24 cellular contexts compared by ENCODE assay signal in genomic region chr2:33704352-33704751, GRCh38.
DNase-seq lines count a peak whose midpoint lies in the region; ATAC-seq and TF ChIP-seq lines count a peak whose summit lies in the region.
"Had no signal": no experiment of that assay in that cellular context is flagged by ENCODE, and none has a peak within 500 bp of the region (broad histone marks: within the 10 kb centered on the region; RNA-seq: fewer than 3 reads in every experiment).

No MANE protein-coding gene starts in this region.

- peak overlapping the region; percentile 53 for H3K4me2 ChIP-seq in GM23338

- H2AFZ ChIP-seq in GM23338 = peak overlapping the region; percentile 3; the same call in 1 of the 2 replicates

- H3K36me3 Mint-ChIP-seq in GM23338 (ENCODE audit: low read depth) (no peaks in the 10 kb centered on the region), endothelial cell (ENCODE audit: low read depth, unreplicated experiment) (peaks cover 8% of the 10 kb centered on the region)

- TF ChIP-seq CTCF in GM23338 (conservative IDR thresholded peaks at IDR 0.05; ENCODE audit: low read depth in 2 of 2) (no peak), endothelial cell (IDR thresholded peaks at IDR 0.05; ENCODE audit: unreplicated experiment) (no peak), gastrocnemius medialis (IDR thresholded peaks at IDR 0.05 in 4 of 5, conservative IDR thresholded peaks at IDR 0.05 in 1 of 5) (no peak)

- H3K4me1 Mint-ChIP-seq in GM23338 (peaks cover 19% of the 10 kb centered on the region; the same call in 2 of the 3 replicates), endothelial cell (ENCODE audit: unreplicated experiment) (peaks cover 51% of the 10 kb centered on the region)

- H3K36me3 ChIP-seq in GM23338 (ENCODE audit: insufficient read depth) (no peaks in the 10 kb centered on the region), mesodermal cell (ENCODE audit: control insufficient read depth, insufficient read depth, low read length) (no peaks in the 10 kb centered on the region), gastrocnemius medialis (no peaks in the 10 kb centered on the region)
- H3K36me3 ChIP-seq: MG63 had no signal

- H3K4me3 ChIP-seq in GM23338 (peak overlapping the region; percentile 17; the same call in 1 of the 2 replicates), mesodermal cell (ENCODE audit: extremely low read depth, insufficient read depth, low read length, poor library complexity, severe bottlenecking) (no peak overlapping the region), gastrocnemius medialis (no peak overlapping the region)
- H3K4me3 ChIP-seq: MG63 had no signal

- no peaks in the 10 kb centered on the region for H4K20me1 ChIP-seq in GM23338 (replicated peaks; ENCODE audit: insufficient read depth)

- no peak overlapping the region for H3K27ac ChIP-seq in GM23338 (ENCODE audit: low read depth)
- H3K27ac ChIP-seq in mesodermal cell (ENCODE audit: low read depth, low read length, severe bottlenecking) = peak overlapping the region; percentile 24
- H3K27ac ChIP-seq in gastrocnemius medialis = no peak overlapping the region
- H3K27ac ChIP-seq: C4-2B, HL-60 had no signal

- peaks cover 9% of the 10 kb centered on the region for H3K9me2 ChIP-seq in GM23338 (ENCODE audit: insufficient read depth)

- DNase-seq in GM23338 (ENCODE audit: low spot score) (no peak), NCI-H82 treated with DMSO at 0.1 percent for 48 hours (lab: John Stamatoyannopoulos, UW; ENCODE audit: unreplicated experiment) (peak; percentile 14), endothelial cell (ENCODE audit: low spot score) (no peak), dedifferentiated amniotic fluid mesenchymal stem cell (ENCODE audit: extremely low spot score) (no peak), gastrocnemius medialis (no peak), DMS114 treated with DMSO at 0.1 percent for 48 hours (lab: John Stamatoyannopoulos, UW; ENCODE audit: unreplicated experiment) (no peak), AG08395 (ENCODE audit: low spot score) (no peak)
- DNase-seq: ACHN, AML-193, DND-41, Kasumi-1, MG63, NCI-H1092, NCI-H146, NCI-H2029 treated with DMSO at 0.1 percent for 48 hours, NCI-H2227 treated with DMSO at 0.1 percent for 48 hours, NCI-H510A treated with DMSO at 0.1 percent for 48 hours, NCI-H774, PC-3, RPMI8226, SIG-M5 had no signal

- WGBS in mesodermal cell (ENCODE audit: insufficient coverage in 2 of 2), 2 experiments = 80 to 100% methylated on average over 1 of the region's 2 CpGs

- in situ Hi-C loops in gastrocnemius medialis (cut with MboI; ENCODE audit: low sequenced_read_pairs in 4 of 4) = no loop called here

- H3K27ac Mint-ChIP-seq in GM23338 (no peak overlapping the region), endothelial cell (ENCODE audit: unreplicated experiment) (peak overlapping the region; percentile 99)

- ATAC-seq in GM23338 = no peak
- ATAC-seq in gastrocnemius medialis = no peak
- ATAC-seq: PC-3 had no signal

- no peaks in the 10 kb centered on the region for H3K79me2 ChIP-seq in GM23338 (replicated peaks; ENCODE audit: insufficient read depth)

- H3K9me3 Mint-ChIP-seq in GM23338 = no peaks in the 10 kb centered on the region; the same call in 2 of the 3 replicates
- H3K9me3 Mint-ChIP-seq in endothelial cell (ENCODE audit: unreplicated experiment) = no peaks in the 10 kb centered on the region

- H3K27me3 Mint-ChIP-seq in GM23338 (ENCODE audit: insufficient read depth, low read depth, poor library complexity) (no peaks in the 10 kb centered on the region), endothelial cell (ENCODE audit: unreplicated experiment) (peaks cover 6% of the 10 kb centered on the region)

- TF ChIP-seq POLR2A in gastrocnemius medialis (IDR thresholded peaks at IDR 0.05) = no peak

- intact Hi-C loops in gastrocnemius medialis (cut with DNase I; ENCODE audit: low total_unique reads) = no loop called here

- H3K27me3 ChIP-seq in GM23338 (ENCODE audit: insufficient read depth) (no peaks in the 10 kb centered on the region), gastrocnemius medialis (no peaks in the 10 kb centered on the region)
- H3K27me3 ChIP-seq: MG63 had no signal

- H3K4me1 ChIP-seq in GM23338 (ENCODE audit: insufficient read depth) = peaks cover 22% of the 10 kb centered on the region
- H3K4me1 ChIP-seq in mesodermal cell (ENCODE audit: control insufficient read depth, insufficient read depth, low read length, poor library complexity, severe bottlenecking) = no peaks in the 10 kb centered on the region
- H3K4me1 ChIP-seq in gastrocnemius medialis = no peaks in the 10 kb centered on the region

- H3K9me3 ChIP-seq in mesodermal cell (ENCODE audit: control insufficient read depth, low read length) = no peaks in the 10 kb centered on the region
- H3K9me3 ChIP-seq in gastrocnemius medialis = no peaks in the 10 kb centered on the region
- H3K9me3 ChIP-seq: MG63 had no signal

- no peaks in the 10 kb centered on the region for H3F3A ChIP-seq in GM23338 (replicated peaks; ENCODE audit: low read depth)

- H3K4me3 Mint-ChIP-seq in GM23338 (no peak overlapping the region), endothelial cell (ENCODE audit: unreplicated experiment) (peak overlapping the region; percentile 53)

TF ChIP-seq in GM23338, 12 proteins besides CTCF, POLR2A, EP300 and RAD21:
- TF ChIP-seq ZNF462 (CRISPR knock-in tag; IDR thresholded peaks at IDR 0.05) (no peak), CREB1 (CRISPR knock-in tag; IDR thresholded peaks at IDR 0.05; ENCODE audit: low read depth) (no peak), ETS1 (IDR thresholded peaks at IDR 0.05) (no peak)
TF ChIP-seq in GM23338: peak in this region for 0.
